24 cellular contexts compared by ENCODE assay signal in the genomic region with DNA sequence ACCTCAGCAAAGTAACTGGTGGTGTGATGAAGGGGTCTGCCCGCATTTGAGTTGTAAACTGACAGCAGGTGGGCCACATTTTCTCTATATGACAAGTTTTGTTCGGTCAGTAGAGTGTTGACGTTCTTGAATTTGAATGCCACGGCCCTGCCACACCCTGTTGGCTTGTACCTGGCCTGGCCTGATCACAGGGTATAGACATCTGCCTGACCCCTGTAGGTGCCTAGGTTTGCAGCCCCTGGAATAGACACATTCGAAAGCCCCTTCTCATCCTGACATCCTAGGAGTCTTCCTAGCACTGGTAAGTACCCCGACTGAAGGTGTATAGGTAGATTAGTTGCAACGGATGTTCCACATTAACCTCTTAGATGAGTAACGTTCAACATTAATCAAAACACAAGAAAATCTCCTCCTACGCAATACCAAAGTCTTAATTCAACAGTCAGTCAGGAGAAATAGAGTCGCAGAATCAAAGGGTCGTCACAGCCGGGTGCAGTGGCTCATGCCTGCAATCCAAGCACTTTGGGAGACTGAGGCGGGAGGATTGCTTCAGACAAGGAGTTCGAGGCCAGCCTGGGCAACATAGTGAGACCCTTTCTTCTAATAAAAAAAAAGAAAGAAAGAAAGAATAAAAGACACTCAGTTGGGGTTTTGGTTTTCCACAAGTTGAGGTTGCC. TPM values are rescaled to one million over a fixed set of nuclear protein-coding genes. Genes with fewer than 3 reads are reported as not detected.
DNase-seq lines count a peak whose midpoint lies in the region; ATAC-seq, FAIRE-seq and TF ChIP-seq lines count a peak whose summit lies in the region.
"Had no signal": no experiment of that assay in that cellular context is flagged by ENCODE, and none has a peak within 500 bp of the region (broad histone marks: within the 10 kb centered on the region; RNA-seq: fewer than 3 reads in every experiment).

No MANE protein-coding gene starts in this region.

- DNase-seq in activated naive CD4-positive, alpha-beta T cell (lab: John Stamatoyannopoulos, UW) = no peak
- DNase-seq in T-helper 2 cell treated with Interferon-gamma antibody and Interleukin-4, amounts not matched to agents 5 μg/mL and 100 μg/mL, for 36 hours (ENCODE audit: low spot score) = no peak
- no peak for DNase-seq in activated naive CD8-positive, alpha-beta T cell treated with anti-CD3 and anti-CD28 coated beads for 36 hours
- DNase-seq in sigmoid colon (peak; percentile 22), GM19239 (ENCODE audit: insufficient read length, low spot score) (no peak)
- DNase-seq: brain microvascular endothelial cell, colonic mucosa, glutamatergic neuron, mesendoderm, NCI-H187, NCI-H2227 treated with DMSO at 0.1 percent for 48 hours, NCI-H748 treated with DMSO at 0.1 percent for 48 hours, psoas muscle, small intestine, stomach had no signal

- H3K36me3 Mint-ChIP-seq in activated naive CD4-positive, alpha-beta T cell treated with anti-CD3 and anti-CD28 coated beads, Interleukin-2, amount 50 U/mL, for 24 hours = peaks cover 13% of the 10 kb centered on the region
- H3K36me3 Mint-ChIP-seq in T-helper 2 cell treated with Interferon-gamma antibody and Interleukin-4, amounts not matched to agents 5 μg/mL and 100 μg/mL, for 36 hours (ENCODE audit: low read depth) = peaks cover 41% of the 10 kb centered on the region
- peaks cover 62% of the 10 kb centered on the region for H3K36me3 Mint-ChIP-seq in activated naive CD8-positive, alpha-beta T cell treated with anti-CD3 and anti-CD28 coated beads for 36 hours
- H3K36me3 Mint-ChIP-seq: type B pancreatic cell had no signal

- no peak overlapping the region for H3K27ac ChIP-seq in sigmoid colon
- H3K27ac ChIP-seq: brain microvascular endothelial cell, colonic mucosa, psoas muscle, stomach had no signal

- H3K27me3 ChIP-seq in sigmoid colon = no peaks in the 10 kb centered on the region
- H3K27me3 ChIP-seq: brain microvascular endothelial cell, colonic mucosa, stomach had no signal

- no peak for FAIRE-seq in GM19239 (lab: Jason Lieb, UNC)
- FAIRE-seq: H54, small intestine had no signal

- no peak for TF ChIP-seq EP300 in sigmoid colon (IDR thresholded peaks at IDR 0.05)

- peak overlapping the region; percentile 63 for H3K4me3 Mint-ChIP-seq in activated naive CD4-positive, alpha-beta T cell treated with anti-CD3 and anti-CD28 coated beads, Interleukin-2, amount 50 U/mL, for 24 hours
- H3K4me3 Mint-ChIP-seq in T-helper 2 cell treated with Interferon-gamma antibody and Interleukin-4, amounts not matched to agents 5 μg/mL and 100 μg/mL, for 36 hours = peak overlapping the region; percentile 66
- H3K4me3 Mint-ChIP-seq in activated naive CD8-positive, alpha-beta T cell treated with anti-CD3 and anti-CD28 coated beads for 36 hours = no peak overlapping the region
- H3K4me3 Mint-ChIP-seq: type B pancreatic cell had no signal

- no peaks in the 10 kb centered on the region for H3K27me3 Mint-ChIP-seq in activated naive CD4-positive, alpha-beta T cell treated with anti-CD3 and anti-CD28 coated beads, Interleukin-2, amount 50 U/mL, for 24 hours
- H3K27me3 Mint-ChIP-seq in T-helper 2 cell treated with Interferon-gamma antibody and Interleukin-4, amounts not matched to agents 5 μg/mL and 100 μg/mL, for 36 hours (ENCODE audit: low read depth) = no peaks in the 10 kb centered on the region
- no peaks in the 10 kb centered on the region for H3K27me3 Mint-ChIP-seq in activated naive CD8-positive, alpha-beta T cell treated with anti-CD3 and anti-CD28 coated beads for 36 hours

- peaks cover 73% of the 10 kb centered on the region for H3K4me1 Mint-ChIP-seq in activated naive CD4-positive, alpha-beta T cell treated with anti-CD3 and anti-CD28 coated beads, Interleukin-2, amount 50 U/mL, for 24 hours
- H3K4me1 Mint-ChIP-seq in T-helper 2 cell treated with Interferon-gamma antibody and Interleukin-4, amounts not matched to agents 5 μg/mL and 100 μg/mL, for 36 hours (ENCODE audit: low read depth) = peaks cover 74% of the 10 kb centered on the region
- peaks cover 74% of the 10 kb centered on the region for H3K4me1 Mint-ChIP-seq in activated naive CD8-positive, alpha-beta T cell treated with anti-CD3 and anti-CD28 coated beads for 36 hours

- no peaks in the 10 kb centered on the region for H3K36me3 ChIP-seq in sigmoid colon
- H3K36me3 ChIP-seq: brain microvascular endothelial cell, colonic mucosa, stomach had no signal

- ATAC-seq in HG02571 (IDR thresholded peaks at IDR 0.05; ENCODE audit: unreplicated experiment) = no peak
- ATAC-seq: left colon, psoas muscle, Right ventricle myocardium inferior had no signal

- no peak overlapping the region for H3K4me3 ChIP-seq in sigmoid colon
- H3K4me3 ChIP-seq: colonic mucosa, psoas muscle, stomach had no signal

- H3K9me3 ChIP-seq in sigmoid colon = no peaks in the 10 kb centered on the region
- H3K9me3 ChIP-seq: Caco-2, colonic mucosa, psoas muscle, stomach had no signal

- TF ChIP-seq CTCF in sigmoid colon (IDR thresholded peaks at IDR 0.05) = no peak

- WGBS in sigmoid colon, 2 donors = 83 to 88% methylated on average over 14 of the region's 14 CpGs

- peak overlapping the region; percentile 100 for H3K27ac Mint-ChIP-seq in activated naive CD4-positive, alpha-beta T cell treated with anti-CD3 and anti-CD28 coated beads, Interleukin-2, amount 50 U/mL, for 24 hours
- H3K27ac Mint-ChIP-seq in T-helper 2 cell treated with Interferon-gamma antibody and Interleukin-4, amounts not matched to agents 5 μg/mL and 100 μg/mL, for 36 hours = peak overlapping the region; percentile 86
- H3K27ac Mint-ChIP-seq in activated naive CD8-positive, alpha-beta T cell treated with anti-CD3 and anti-CD28 coated beads for 36 hours = peak overlapping the region; percentile 74
- H3K27ac Mint-ChIP-seq: type B pancreatic cell had no signal

- TF ChIP-seq POLR2A in sigmoid colon (IDR thresholded peaks at IDR 0.05) = no peak

- intact Hi-C loops in sigmoid colon (cut with DNase I) = no loop called here

- H3K4me1 ChIP-seq in sigmoid colon = no peaks in the 10 kb centered on the region
- H3K4me1 ChIP-seq: Caco-2, colonic mucosa, psoas muscle had no signal

- H3K9me3 Mint-ChIP-seq in activated naive CD4-positive, alpha-beta T cell treated with anti-CD3 and anti-CD28 coated beads, Interleukin-2, amount 50 U/mL, for 24 hours = no peaks in the 10 kb centered on the region
- H3K9me3 Mint-ChIP-seq in T-helper 2 cell treated with Interferon-gamma antibody and Interleukin-4, amounts not matched to agents 5 μg/mL and 100 μg/mL, for 36 hours = no peaks in the 10 kb centered on the region
- peaks cover 1% of the 10 kb centered on the region for H3K9me3 Mint-ChIP-seq in activated naive CD8-positive, alpha-beta T cell treated with anti-CD3 and anti-CD28 coated beads for 36 hours

RNA-seq across cellular contexts. Expression of a gene that starts 43.6 kb away (rescaled TPM):
- 100 to 1,000 TPM; 196 to 197 TPM for total RNA-seq in activated naive CD8-positive, alpha-beta T cell treated with anti-CD3 and anti-CD28 coated beads for 36 hours
- total RNA-seq in sigmoid colon = under 1 TPM in 2 of 4 donors, not detected in 2; 0.54 to 0.55 TPM
- polyA plus RNA-seq in sigmoid colon = 10 to 100 TPM in 1 of 3 donors, under 1 TPM in 2; 0.23 to 12.3 (median 0.60) TPM
- total RNA-seq: Caco-2, OCI-LY7, Right ventricle myocardium inferior had no signal
- polyA plus RNA-seq: neural cell had no signal

Comparison
In these comparisons a context has a peak if more than half of its experiments do, and no peak if none do; other contexts are left out.
1. RNA of a gene that starts 43.6 kb away (total RNA-seq): 196 to 197 TPM in activated naive CD8-positive, alpha-beta T cell treated with anti-CD3 and anti-CD28 coated beads for 36 hours; 0.54 to 0.55 TPM in sigmoid colon; every median in the first group is over 100 times any median in the second.
2. Peak in every context shown above with its lines, with median percentiles within 50 percentile points of each other: H3K27ac Mint-ChIP-seq.